In the genomic region with DNA sequence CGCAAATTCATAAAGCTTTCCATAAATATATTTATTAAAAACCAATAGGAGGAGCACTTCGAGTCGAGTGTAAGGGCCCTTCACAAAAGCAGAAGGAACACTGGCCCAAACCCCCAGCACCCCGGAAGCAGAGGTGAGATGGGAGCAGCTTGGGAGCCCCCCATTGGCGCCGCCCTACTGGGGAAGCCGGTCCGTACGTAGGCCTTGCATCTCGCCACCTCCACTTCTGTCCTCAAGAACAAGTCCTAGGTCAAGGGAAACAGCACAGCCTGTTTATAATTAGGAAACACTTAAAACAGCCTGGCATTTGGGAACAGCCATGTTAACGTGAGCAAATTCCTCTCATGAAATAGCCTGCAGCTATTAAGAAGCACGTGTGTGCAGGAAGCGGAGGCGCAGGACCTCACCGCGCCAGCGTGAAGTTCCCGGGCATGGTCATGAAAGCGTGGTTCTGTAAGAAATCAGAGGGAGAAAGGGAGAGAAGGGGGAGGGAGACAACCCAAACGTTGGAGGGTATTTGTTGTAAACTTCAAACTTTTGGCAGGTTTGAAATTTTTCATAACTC, we compare ENCODE assay signal across 18 cellular contexts. TPM values are rescaled to one million over a fixed set of nuclear protein-coding genes. Genes with fewer than 3 reads are reported as not detected.
A peak's percentile ranks its signal among the peaks of the same experiment; 100 is the strongest.
DNase-seq lines count a peak whose midpoint lies in the region; ATAC-seq and TF ChIP-seq lines count a peak whose summit lies in the region.
"Had no signal": no experiment of that assay in that cellular context is flagged by ENCODE, and none has a peak within 500 bp of the region (broad histone marks: within the 10 kb centered on the region; RNA-seq: fewer than 3 reads in every experiment).

No MANE protein-coding gene starts in this region.

- H3K79me2 ChIP-seq in hepatocyte, result no peaks in the 10 kb centered on the region

- no peaks in the 10 kb centered on the region for H3K27me3 ChIP-seq in cardiac muscle cell
- H3K27me3 ChIP-seq in hepatocyte, result no peaks in the 10 kb centered on the region
- H3K27me3 ChIP-seq in CD8-positive, alpha-beta memory T cell (ENCODE audit: insufficient read depth, low read length, poor library complexity, severe bottlenecking), result no peaks in the 10 kb centered on the region
- no peaks in the 10 kb centered on the region for H3K27me3 ChIP-seq in esophagus muscularis mucosa

- TF ChIP-seq CTCF in cardiac muscle cell (IDR thresholded peaks at IDR 0.05; ENCODE audit: low read depth, low read length), result no peak
- peak; percentile 22; the same call in 1 of the 2 replicates for TF ChIP-seq CTCF in VCaP (conservative IDR thresholded peaks at IDR 0.05)
- peak; percentile 2 for TF ChIP-seq CTCF in hepatocyte (IDR thresholded peaks at IDR 0.05; ENCODE audit: poor library complexity)
- TF ChIP-seq CTCF in esophagus muscularis mucosa (IDR thresholded peaks at IDR 0.05), result no peak

- peaks cover 3% of the 10 kb centered on the region for H3K36me3 ChIP-seq in cardiac muscle cell
- no peaks in the 10 kb centered on the region for H3K36me3 ChIP-seq in hepatocyte (replicated peaks; ENCODE audit: insufficient read depth, low read depth)
- no peaks in the 10 kb centered on the region for H3K36me3 ChIP-seq in CD8-positive, alpha-beta memory T cell (ENCODE audit: insufficient read depth, low read length)
- peaks cover 23 to 60% (median 41%) of the 10 kb centered on the region in 4 donors for H3K36me3 ChIP-seq in esophagus muscularis mucosa

- H3K27ac Mint-ChIP-seq in CD8-positive, alpha-beta memory T cell, result peak overlapping the region in 3 of 8 donors; percentile 17 to 66 (median 38)
- H3K27ac Mint-ChIP-seq: activated naive CD4-positive, alpha-beta T cell treated with anti-CD3 and anti-CD28 coated beads, Interleukin-2, amount 50 U/mL, for 72 hours; stimulated activated effector memory CD8-positive, alpha-beta T cell treated with anti-CD3 and anti-CD28 coated beads, Interleukin-12 subunit alpha, Interleukin-12 subunit beta, amount 100 ng/mL, for 72 hours had no signal

- intact Hi-C loops in Right ventricle myocardium inferior (cut with DNase I), result no loop called here
- intact Hi-C loops in esophagus muscularis mucosa (cut with DNase I), result no loop called here

- no peaks in the 10 kb centered on the region for H4K20me1 ChIP-seq in hepatocyte (ENCODE audit: insufficient read depth, poor library complexity, severe bottlenecking)

- H3K9me2 ChIP-seq in hepatocyte (replicated peaks; ENCODE audit: insufficient read depth), result no peaks in the 10 kb centered on the region

- CTCF ChIA-PET in CD8-positive, alpha-beta memory T cell (lab: Charles Lee), result interaction anchor here (0.6 to 1.0 kb wide), 2 partner anchors 14 to 63 kb away, joined by 3 read pairs; no protein-coding TSS in a partner anchor

- no peaks in the 10 kb centered on the region for H3K9me3 Mint-ChIP-seq in CD8-positive, alpha-beta memory T cell
- H3K9me3 Mint-ChIP-seq: activated naive CD4-positive, alpha-beta T cell treated with anti-CD3 and anti-CD28 coated beads, Interleukin-2, amount 50 U/mL, for 72 hours; IgD-negative memory B cell; naive B cell; stimulated activated effector memory CD8-positive, alpha-beta T cell treated with anti-CD3 and anti-CD28 coated beads, Interleukin-12 subunit alpha, Interleukin-12 subunit beta, amount 100 ng/mL, for 72 hours had no signal

- WGBS in hepatocyte (ENCODE audit: low lambda C conversion rate, missing lambda C conversion rate), result 83% methylated on average over 20 of the region's 20 CpGs
- 87% methylated on average over 20 of the region's 20 CpGs for WGBS in esophagus muscularis mucosa

- H3K27ac ChIP-seq in cardiac muscle cell (peak overlapping the region; percentile 43), VCaP (no peak overlapping the region), hepatocyte (no peak overlapping the region), esophagus muscularis mucosa (replicated peaks in 1 of 4) (peak overlapping the region in 2 of 4 donors; percentile 80 to 81)
- no peak overlapping the region for H3K27ac ChIP-seq in CD8-positive, alpha-beta memory T cell (ENCODE audit: low read depth, low read length)

- no peaks in the 10 kb centered on the region for H3K27me3 Mint-ChIP-seq in CD8-positive, alpha-beta memory T cell
- H3K27me3 Mint-ChIP-seq: IgD-negative memory B cell, naive B cell had no signal

- H2AFZ ChIP-seq in hepatocyte, result no peak overlapping the region

- peaks cover 4 to 15% (median 9%) of the 10 kb centered on the region in 3 donors for H3K4me1 Mint-ChIP-seq in CD8-positive, alpha-beta memory T cell

- H3K4me2 ChIP-seq in hepatocyte, result no peak overlapping the region

- no peak overlapping the region for H3K4me3 Mint-ChIP-seq in CD8-positive, alpha-beta memory T cell
- H3K4me3 Mint-ChIP-seq: IgD-negative memory B cell; naive B cell; stimulated activated effector memory CD8-positive, alpha-beta T cell treated with anti-CD3 and anti-CD28 coated beads, Interleukin-12 subunit alpha, Interleukin-12 subunit beta, amount 100 ng/mL, for 72 hours had no signal

- no peak for TF ChIP-seq POLR2A in esophagus muscularis mucosa (IDR thresholded peaks at IDR 0.05; ENCODE audit: low read depth)

- POLR2A ChIA-PET in CD8-positive, alpha-beta memory T cell (lab: Charles Lee), result no interaction called here

- no peak for DNase-seq in cardiac muscle cell (ENCODE audit: low read depth in 1 of 2, low spot score in 1 of 2)
- DNase-seq in Right ventricle myocardium inferior (ENCODE audit: missing footprints), result no peak
- DNase-seq in hepatocyte (ENCODE audit: low spot score), result no peak
- no peak for DNase-seq in T-helper 9 cell
- no peak for DNase-seq in CD8-positive, alpha-beta memory T cell
- DNase-seq in esophagus muscularis mucosa (ENCODE audit: extremely low spot score), result no peak
- DNase-seq: ACHN; activated CD4-positive, CD25-positive, alpha-beta regulatory T cell treated with anti-CD3 and anti-CD28 coated beads, Interleukin-2, amount 50 U/mL, for 72 hours; central memory CD4-positive, alpha-beta T cell; head of caudate nucleus; naive B cell; NCI-H1417 treated with DMSO at 0.1 percent for 48 hours had no signal

- H3K4me1 ChIP-seq in cardiac muscle cell (ENCODE audit: low read depth), result peaks cover 16% of the 10 kb centered on the region
- no peaks in the 10 kb centered on the region for H3K4me1 ChIP-seq in hepatocyte (ENCODE audit: insufficient read depth)
- no peaks in the 10 kb centered on the region for H3K4me1 ChIP-seq in CD8-positive, alpha-beta memory T cell (ENCODE audit: insufficient read depth, low read length)
- H3K4me1 ChIP-seq in esophagus muscularis mucosa, result peaks cover 17 to 44% (median 26%) of the 10 kb centered on the region in 4 donors

- no peak overlapping the region for H3K4me3 ChIP-seq in cardiac muscle cell
- no peak overlapping the region for H3K4me3 ChIP-seq in hepatocyte
- no peak overlapping the region for H3K4me3 ChIP-seq in CD8-positive, alpha-beta memory T cell (ENCODE audit: low read length)
- no peak overlapping the region for H3K4me3 ChIP-seq in esophagus muscularis mucosa

- H3K9me3 ChIP-seq in cardiac muscle cell (ENCODE audit: low read depth) (no peaks in the 10 kb centered on the region), hepatocyte (ENCODE audit: low read depth) (no peaks in the 10 kb centered on the region), esophagus muscularis mucosa (no peaks in the 10 kb centered on the region)
- H3K9me3 ChIP-seq in CD8-positive, alpha-beta memory T cell (ENCODE audit: low read length), result no peaks in the 10 kb centered on the region

- no peak for TF ChIP-seq EP300 in esophagus muscularis mucosa (IDR thresholded peaks at IDR 0.05)

- ATAC-seq in Right ventricle myocardium inferior (no peak), GM19035 (IDR thresholded peaks at IDR 0.05; ENCODE audit: unreplicated experiment) (no peak)
- ATAC-seq: activated naive CD4-positive, alpha-beta T cell treated with anti-CD3 and anti-CD28 coated beads, Interleukin-2, amount 50 U/mL, for 72 hours; left lobe of liver; stimulated activated effector memory CD8-positive, alpha-beta T cell treated with anti-CD3 and anti-CD28 coated beads, Interleukin-12 subunit alpha, Interleukin-12 subunit beta, amount 100 ng/mL, for 72 hours had no signal

- peaks cover 0 to 18% (median 3%) of the 10 kb centered on the region in 3 donors for H3K36me3 Mint-ChIP-seq in CD8-positive, alpha-beta memory T cell
- H3K36me3 Mint-ChIP-seq: activated naive CD4-positive, alpha-beta T cell treated with anti-CD3 and anti-CD28 coated beads, Interleukin-2, amount 50 U/mL, for 72 hours had no signal

RNA-seq across cellular contexts. Expression of a gene that starts 7.7 kb away (rescaled TPM):
- total RNA-seq in cardiac muscle cell, result 78.9 and 99.9 TPM in 2 replicates
- 93.1 and 101 TPM in 2 replicates for polyA plus RNA-seq in cardiac muscle cell
- total RNA-seq in Right ventricle myocardium inferior, result 148 TPM
- 43.8 and 46.5 TPM in 2 replicates for total RNA-seq in hepatocyte
- 88.1 and 90.7 TPM in 2 replicates for polyA plus RNA-seq in hepatocyte
- 10 to 100 TPM; 10.1 to 12.1 TPM for total RNA-seq in CD8-positive, alpha-beta memory T cell
- polyA plus RNA-seq in CD8-positive, alpha-beta memory T cell, result 1.3 TPM
- 10 to 100 TPM; 33.2 to 74.0 (median 54.2) TPM for total RNA-seq in esophagus muscularis mucosa

Comparison
In these comparisons a context has a peak if more than half of its experiments do, and no peak if none do; other contexts are left out.
1. CTCF ChIP-seq: peak in VCaP (single experiment) and hepatocyte (single experiment); none in cardiac muscle cell (single experiment) and esophagus muscularis mucosa (0 of 3).